1 cellular context compared by ENCODE assay signal in the genomic region with DNA sequence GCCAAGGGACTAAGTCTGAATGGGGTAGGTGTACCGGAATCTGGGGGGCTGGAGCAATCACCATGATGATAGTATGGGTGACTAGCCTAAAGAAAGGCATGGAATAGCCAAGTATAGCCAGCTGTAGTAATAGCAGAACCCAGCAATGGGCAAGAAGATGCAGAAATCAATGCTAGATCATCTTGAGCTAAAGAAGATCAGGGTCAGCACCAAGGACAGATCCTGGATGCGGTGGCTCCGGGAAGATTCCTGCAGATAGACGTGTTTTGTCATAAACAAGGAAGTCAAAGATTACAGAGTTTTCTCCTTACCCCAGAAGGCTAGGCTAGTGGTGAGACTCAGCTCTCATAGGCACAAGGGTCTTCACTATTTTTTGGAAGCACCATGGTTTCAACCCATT.
TF ChIP-seq lines count a peak whose summit lies in the region.

No MANE protein-coding gene starts in this region.

TF ChIP-seq in A549, 52 proteins besides CTCF, POLR2A, EP300 and RAD21:
- TF ChIP-seq, protein P1, sequence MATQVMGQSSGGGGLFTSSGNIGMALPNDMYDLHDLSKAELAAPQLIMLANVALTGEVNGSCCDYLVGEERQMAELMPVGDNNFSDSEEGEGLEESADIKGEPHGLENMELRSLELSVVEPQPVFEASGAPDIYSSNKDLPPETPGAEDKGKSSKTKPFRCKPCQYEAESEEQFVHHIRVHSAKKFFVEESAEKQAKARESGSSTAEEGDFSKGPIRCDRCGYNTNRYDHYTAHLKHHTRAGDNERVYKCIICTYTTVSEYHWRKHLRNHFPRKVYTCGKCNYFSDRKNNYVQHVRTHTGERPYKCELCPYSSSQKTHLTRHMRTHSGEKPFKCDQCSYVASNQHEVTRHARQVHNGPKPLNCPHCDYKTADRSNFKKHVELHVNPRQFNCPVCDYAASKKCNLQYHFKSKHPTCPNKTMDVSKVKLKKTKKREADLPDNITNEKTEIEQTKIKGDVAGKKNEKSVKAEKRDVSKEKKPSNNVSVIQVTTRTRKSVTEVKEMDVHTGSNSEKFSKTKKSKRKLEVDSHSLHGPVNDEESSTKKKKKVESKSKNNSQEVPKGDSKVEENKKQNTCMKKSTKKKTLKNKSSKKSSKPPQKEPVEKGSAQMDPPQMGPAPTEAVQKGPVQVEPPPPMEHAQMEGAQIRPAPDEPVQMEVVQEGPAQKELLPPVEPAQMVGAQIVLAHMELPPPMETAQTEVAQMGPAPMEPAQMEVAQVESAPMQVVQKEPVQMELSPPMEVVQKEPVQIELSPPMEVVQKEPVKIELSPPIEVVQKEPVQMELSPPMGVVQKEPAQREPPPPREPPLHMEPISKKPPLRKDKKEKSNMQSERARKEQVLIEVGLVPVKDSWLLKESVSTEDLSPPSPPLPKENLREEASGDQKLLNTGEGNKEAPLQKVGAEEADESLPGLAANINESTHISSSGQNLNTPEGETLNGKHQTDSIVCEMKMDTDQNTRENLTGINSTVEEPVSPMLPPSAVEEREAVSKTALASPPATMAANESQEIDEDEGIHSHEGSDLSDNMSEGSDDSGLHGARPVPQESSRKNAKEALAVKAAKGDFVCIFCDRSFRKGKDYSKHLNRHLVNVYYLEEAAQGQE (IDR thresholded peaks at IDR 0.05) = peak; percentile 71; the same call in 1 of the 2 replicates
- no peak for TF ChIP-seq NPAS2 (CRISPR knock-in tag; IDR thresholded peaks at IDR 0.05; ENCODE audit: borderline replicate concordance)
- TF ChIP-seq POLR2AphosphoS2 (conservative IDR thresholded peaks at IDR 0.05; ENCODE audit: low read length) = no peak
- no peak for TF ChIP-seq CBX2 (IDR thresholded peaks at IDR 0.05; ENCODE audit: borderline replicate concordance, low read depth)
- TF ChIP-seq RFX5 (IDR thresholded peaks at IDR 0.05) = no peak
- TF ChIP-seq CHD2 (IDR thresholded peaks at IDR 0.05; ENCODE audit: low read length, partially characterized antibody) = no peak
